1 cellular context compared by ENCODE assay signal in genomic region chr9:109314011-109314531, GRCh38.
TF ChIP-seq lines count a peak whose summit lies in the region.

No MANE protein-coding gene starts in this region.

TF ChIP-seq in HCT116, 20 proteins besides CTCF, POLR2A, EP300 and RAD21 (continued from another document):
- TF ChIP-seq REST (IDR thresholded peaks at IDR 0.05; ENCODE audit: low read depth) (no peak), YY1 (IDR thresholded peaks at IDR 0.05; ENCODE audit: extremely low read depth, insufficient replicate concordance, low read depth, low read length) (no peak), ZNF274 (IDR thresholded peaks at IDR 0.05; ENCODE audit: low read depth, low read length) (no peak), MAX (IDR thresholded peaks at IDR 0.05) (no peak), EZH2 (IDR thresholded peaks at IDR 0.05) (no peak), CBX3 (IDR thresholded peaks at IDR 0.05; ENCODE audit: low read depth) (no peak), CEBPB (IDR thresholded peaks at IDR 0.05; ENCODE audit: low read depth) (no peak), SIN3A (IDR thresholded peaks at IDR 0.05; ENCODE audit: low read depth) (no peak), JUND (IDR thresholded peaks at IDR 0.05) (no peak), FOSL1 (IDR thresholded peaks at IDR 0.05; ENCODE audit: low read depth) (no peak), TCF7L2 (IDR thresholded peaks at IDR 0.05; ENCODE audit: borderline replicate concordance, extremely low read depth, insufficient read depth, insufficient read length) (no peak), ATF3 (IDR thresholded peaks at IDR 0.05) (no peak), SRF (IDR thresholded peaks at IDR 0.05; ENCODE audit: low read depth) (no peak), SP1 (IDR thresholded peaks at IDR 0.05; ENCODE audit: low read depth) (no peak), EZH2phosphoT487 (IDR thresholded peaks at IDR 0.05; ENCODE audit: borderline replicate concordance) (no peak), POLR2AphosphoS5 (IDR thresholded peaks at IDR 0.05; ENCODE audit: low read depth, low read length) (no peak), EGR1 (IDR thresholded peaks at IDR 0.05; ENCODE audit: low read depth) (no peak)
- TF ChIP-seq, protein P1, sequence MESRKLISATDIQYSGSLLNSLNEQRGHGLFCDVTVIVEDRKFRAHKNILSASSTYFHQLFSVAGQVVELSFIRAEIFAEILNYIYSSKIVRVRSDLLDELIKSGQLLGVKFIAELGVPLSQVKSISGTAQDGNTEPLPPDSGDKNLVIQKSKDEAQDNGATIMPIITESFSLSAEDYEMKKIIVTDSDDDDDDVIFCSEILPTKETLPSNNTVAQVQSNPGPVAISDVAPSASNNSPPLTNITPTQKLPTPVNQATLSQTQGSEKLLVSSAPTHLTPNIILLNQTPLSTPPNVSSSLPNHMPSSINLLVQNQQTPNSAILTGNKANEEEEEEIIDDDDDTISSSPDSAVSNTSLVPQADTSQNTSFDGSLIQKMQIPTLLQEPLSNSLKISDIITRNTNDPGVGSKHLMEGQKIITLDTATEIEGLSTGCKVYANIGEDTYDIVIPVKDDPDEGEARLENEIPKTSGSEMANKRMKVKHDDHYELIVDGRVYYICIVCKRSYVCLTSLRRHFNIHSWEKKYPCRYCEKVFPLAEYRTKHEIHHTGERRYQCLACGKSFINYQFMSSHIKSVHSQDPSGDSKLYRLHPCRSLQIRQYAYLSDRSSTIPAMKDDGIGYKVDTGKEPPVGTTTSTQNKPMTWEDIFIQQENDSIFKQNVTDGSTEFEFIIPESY (IDR thresholded peaks at IDR 0.05; ENCODE audit: extremely low read depth, insufficient replicate concordance, low read length), result no peak
TF ChIP-seq in HCT116: peak in this region for 0.
